Comparison of ENCODE assay signal across 17 cellular contexts in the genomic region with DNA sequence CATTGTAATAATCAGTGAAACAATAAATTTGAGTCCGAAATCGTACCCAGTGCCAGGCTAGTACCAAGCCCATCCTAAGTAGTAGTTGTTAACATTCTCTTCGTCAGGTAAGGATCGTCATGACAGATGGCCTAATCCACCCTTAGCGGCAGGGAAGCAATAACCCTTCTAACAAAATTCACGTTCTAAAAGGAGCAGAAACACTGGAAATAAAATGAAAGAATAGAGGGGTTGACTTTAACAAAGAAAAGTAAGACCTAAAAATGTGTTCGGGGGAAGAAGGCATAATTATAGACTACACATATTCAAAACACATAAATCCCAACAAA.
DNase-seq lines count a peak whose midpoint lies in the region; ATAC-seq, FAIRE-seq and TF ChIP-seq lines count a peak whose summit lies in the region.
"Had no signal": no experiment of that assay in that cellular context is flagged by ENCODE, and none has a peak within 500 bp of the region (broad histone marks: within the 10 kb centered on the region; RNA-seq: fewer than 3 reads in every experiment).

No MANE protein-coding gene starts in this region.

- H3K27ac Mint-ChIP-seq in glutamatergic neuron (ENCODE audit: unreplicated experiment): peak overlapping the region; percentile 65
- H3K27ac Mint-ChIP-seq in activated CD4-positive, alpha-beta memory T cell treated with anti-CD3 and anti-CD28 coated beads for 36 hours: no peak overlapping the region
- H3K27ac Mint-ChIP-seq: B cell; CD4-positive, alpha-beta memory T cell; HFFc6 had no signal

- TF ChIP-seq EP300 in HepG2 (IDR thresholded peaks at IDR 0.05; ENCODE audit: low read depth in 2 of 2, low read length in 2 of 2) (no peak), HepG2 (CRISPR knock-in tag; IDR thresholded peaks at IDR 0.05; ENCODE audit: borderline replicate concordance) (no peak)

- TF ChIP-seq POLR2A in HepG2 (IDR thresholded peaks at IDR 0.05; ENCODE audit: insufficient read depth in 1 of 2, low read depth in 2 of 2, low read length in 2 of 2): no peak

- intact Hi-C loops in HepG2 (cut with micrococcal nuclease; ENCODE audit: unreplicated experiment): loop anchor here (5.0 kb wide), 1 partner anchor 143 kb away; a partner anchor contains a TSS
- intact Hi-C loops in activated CD4-positive, alpha-beta memory T cell treated with anti-CD3 and anti-CD28 coated beads for 36 hours (cut with micrococcal nuclease): no loop called here

- H3K4me3 ChIP-seq in liver (ENCODE audit: low read depth in 1 of 3, low read length in 3 of 3): no peak overlapping the region
- no peak overlapping the region for H3K4me3 ChIP-seq in HepG2 (replicated peaks in 1 of 3; ENCODE audit: insufficient read depth in 1 of 3, low read depth in 2 of 3, low read length in 3 of 3)

- BruUV-seq in HepG2 (replicated peaks; lab: Mats Ljungman, UMichigan): no TSS peak

- H3K9ac ChIP-seq in liver (ENCODE audit: low read depth in 1 of 2, low read length in 2 of 2) (peak overlapping the region in 1 of 2 donors; percentile 92), HepG2 (ENCODE audit: insufficient read depth, low read depth, low read length) (no peak overlapping the region)

- CTCF ChIA-PET in HepG2 (lab: Yijun Ruan, JAX; ENCODE audit: low intra/inter-chr PET ratio, low total read pairs): no interaction called here
- CTCF ChIA-PET in activated CD4-positive, alpha-beta memory T cell treated with anti-CD3 and anti-CD28 coated beads for 36 hours (lab: Charles Lee): no interaction called here

- TF ChIP-seq RAD21 in liver (IDR thresholded peaks at IDR 0.05) (no peak), HepG2 (CRISPR knock-in tag; IDR thresholded peaks at IDR 0.05) (no peak)

- no peak for ATAC-seq in HepG2

- no peak for DNase-seq in HepG2 (ENCODE audit: low spot score)
- DNase-seq in glutamatergic neuron: no peak
- DNase-seq in NCI-H1694 treated with DMSO at 0.1 percent for 48 hours (lab: John Stamatoyannopoulos, UW): no peak
- DNase-seq in activated CD4-positive, alpha-beta memory T cell treated with anti-CD3 and anti-CD28 coated beads for 36 hours: no peak
- DNase-seq in NCI-H1048 (lab: John Stamatoyannopoulos, UW): no peak
- DNase-seq: CD4-positive, alpha-beta memory T cell; DND-41; GF-D8; HCEC 1CT; HFFc6 had no signal

- peaks cover 2% of the 10 kb centered on the region for H3K9me3 Mint-ChIP-seq in glutamatergic neuron (ENCODE audit: unreplicated experiment)
- no peaks in the 10 kb centered on the region for H3K9me3 Mint-ChIP-seq in activated CD4-positive, alpha-beta memory T cell treated with anti-CD3 and anti-CD28 coated beads for 36 hours
- H3K9me3 Mint-ChIP-seq: HFFc6 had no signal

- H2AFZ ChIP-seq in HepG2 (ENCODE audit: low read length): no peak overlapping the region

- no peaks in the 10 kb centered on the region for H3K27me3 ChIP-seq in liver (ENCODE audit: control insufficient read depth in 4 of 4, insufficient read depth in 4 of 4, low read length in 3 of 4)
- H3K27me3 ChIP-seq in HepG2 (ENCODE audit: control insufficient read depth in 1 of 2, insufficient read depth in 2 of 2, low read length in 2 of 2): no peaks in the 10 kb centered on the region

- no peak for FAIRE-seq in HepG2 (lab: Jason Lieb, UNC)
- FAIRE-seq: A204.1, GM19239, H1, HTR-8/SVneo had no signal

- peaks cover 2 to 29% (median 11%) of the 10 kb centered on the region in 4 donors for H3K4me1 ChIP-seq in liver (ENCODE audit: control insufficient read depth in 4 of 4, insufficient read depth in 4 of 4, low read length in 3 of 4)
- H3K4me1 ChIP-seq in HepG2 (ENCODE audit: insufficient read depth, low read length): peaks cover 70% of the 10 kb centered on the region

- H4K20me1 ChIP-seq in HepG2 (ENCODE audit: insufficient read depth, low read length): no peaks in the 10 kb centered on the region

- no peak overlapping the region for H3K4me3 Mint-ChIP-seq in glutamatergic neuron (ENCODE audit: unreplicated experiment)
- no peak overlapping the region for H3K4me3 Mint-ChIP-seq in activated CD4-positive, alpha-beta memory T cell treated with anti-CD3 and anti-CD28 coated beads for 36 hours
- H3K4me3 Mint-ChIP-seq: B cell; CD4-positive, alpha-beta memory T cell had no signal

- peaks cover 48% of the 10 kb centered on the region for H3K4me1 Mint-ChIP-seq in glutamatergic neuron (ENCODE audit: low read depth, unreplicated experiment)
- no peaks in the 10 kb centered on the region for H3K4me1 Mint-ChIP-seq in activated CD4-positive, alpha-beta memory T cell treated with anti-CD3 and anti-CD28 coated beads for 36 hours (ENCODE audit: low read depth)
- H3K4me1 Mint-ChIP-seq: B cell; CD4-positive, alpha-beta memory T cell had no signal

- H3K4me2 ChIP-seq in HepG2 (ENCODE audit: low read depth, low read length): no peak overlapping the region; the same call in 1 of the 2 replicates

- 85% methylated on average over 7 of the region's 7 CpGs for WGBS in liver
- 93% methylated on average over 7 of the region's 7 CpGs for WGBS in HepG2 (ENCODE audit: low lambda C conversion rate)

- H3K79me2 ChIP-seq in HepG2 (ENCODE audit: insufficient read depth, low read length): no peaks in the 10 kb centered on the region

- peak overlapping the region; percentile 77 to 90 for H3K27ac ChIP-seq in liver (ENCODE audit: low read depth in 1 of 2, low read length in 2 of 2)
- no peak overlapping the region for H3K27ac ChIP-seq in HepG2 (ENCODE audit: extremely low read length, insufficient read depth, low read length)
- peak overlapping the region; percentile 67 for H3K27ac ChIP-seq in VCaP

- H3K36me3 ChIP-seq in liver (ENCODE audit: control insufficient read depth in 4 of 4, insufficient read depth in 3 of 4, low read depth in 1 of 4, low read length in 3 of 4): no peaks in the 10 kb centered on the region
- no peaks in the 10 kb centered on the region for H3K36me3 ChIP-seq in HepG2 (replicated peaks in 1 of 2; ENCODE audit: control insufficient read depth in 1 of 2, insufficient read depth in 2 of 2, low read length in 2 of 2)

- H3K27me3 Mint-ChIP-seq in glutamatergic neuron (ENCODE audit: unreplicated experiment): no peaks in the 10 kb centered on the region
- peaks cover 2% of the 10 kb centered on the region for H3K27me3 Mint-ChIP-seq in activated CD4-positive, alpha-beta memory T cell treated with anti-CD3 and anti-CD28 coated beads for 36 hours
- H3K27me3 Mint-ChIP-seq: B cell had no signal

- no peak for TF ChIP-seq CTCF in liver (IDR thresholded peaks at IDR 0.05; ENCODE audit: low read depth, low read length, missing input control)
- no peak for TF ChIP-seq CTCF in HepG2 (CRISPR knock-in tag; IDR thresholded peaks at IDR 0.05)
- no peak for TF ChIP-seq CTCF in VCaP (conservative IDR thresholded peaks at IDR 0.05)
- TF ChIP-seq CTCF in glutamatergic neuron (IDR thresholded peaks at IDR 0.05; ENCODE audit: partially characterized antibody, unreplicated experiment): no peak

- in situ Hi-C loops in HepG2 (cut with HindIII; ENCODE audit: extremely low pct_ligation_motif_present, low pct_unique_long_range_greater_than_20kb): loop anchor here (10.0 kb wide), 1 partner anchor 140 kb away; a partner anchor contains a TSS

- POLR2A ChIA-PET in HepG2 (lab: Yijun Ruan, JAX): no interaction called here
- POLR2A ChIA-PET in activated CD4-positive, alpha-beta memory T cell treated with anti-CD3 and anti-CD28 coated beads for 36 hours (lab: Charles Lee): no interaction called here

- H3K9me3 ChIP-seq in liver (ENCODE audit: control insufficient read depth in 4 of 4, low read length in 3 of 4) (no peaks in the 10 kb centered on the region), HepG2 (ENCODE audit: low read length) (no peaks in the 10 kb centered on the region)

- H3K36me3 Mint-ChIP-seq in glutamatergic neuron (ENCODE audit: unreplicated experiment): no peaks in the 10 kb centered on the region
- no peaks in the 10 kb centered on the region for H3K36me3 Mint-ChIP-seq in activated CD4-positive, alpha-beta memory T cell treated with anti-CD3 and anti-CD28 coated beads for 36 hours
- H3K36me3 Mint-ChIP-seq: CD4-positive, alpha-beta memory T cell had no signal

TF ChIP-seq in liver, 16 proteins besides CTCF, POLR2A, EP300 and RAD21 (continues in another document):
- TF ChIP-seq GABPA (IDR thresholded peaks at IDR 0.05 in 1 of 2, conservative IDR thresholded peaks at IDR 0.05 in 1 of 2): no peak
- no peak for TF ChIP-seq EGR1 (IDR thresholded peaks at IDR 0.05; ENCODE audit: low read depth in 2 of 2)
- TF ChIP-seq FOXA2 (IDR thresholded peaks at IDR 0.05): no peak
- no peak for TF ChIP-seq HNF4A (conservative IDR thresholded peaks at IDR 0.05)
- TF ChIP-seq, protein P1, sequence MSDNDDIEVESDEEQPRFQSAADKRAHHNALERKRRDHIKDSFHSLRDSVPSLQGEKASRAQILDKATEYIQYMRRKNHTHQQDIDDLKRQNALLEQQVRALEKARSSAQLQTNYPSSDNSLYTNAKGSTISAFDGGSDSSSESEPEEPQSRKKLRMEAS (IDR thresholded peaks at IDR 0.05): no peak

TF ChIP-seq in HepG2, 621 proteins besides CTCF, POLR2A, EP300 and RAD21:
- no peak for TF ChIP-seq TRIM24 (CRISPR knock-in tag; IDR thresholded peaks at IDR 0.05)
- TF ChIP-seq ZSCAN30 (CRISPR knock-in tag; IDR thresholded peaks at IDR 0.05): no peak
- TF ChIP-seq, protein P2, sequence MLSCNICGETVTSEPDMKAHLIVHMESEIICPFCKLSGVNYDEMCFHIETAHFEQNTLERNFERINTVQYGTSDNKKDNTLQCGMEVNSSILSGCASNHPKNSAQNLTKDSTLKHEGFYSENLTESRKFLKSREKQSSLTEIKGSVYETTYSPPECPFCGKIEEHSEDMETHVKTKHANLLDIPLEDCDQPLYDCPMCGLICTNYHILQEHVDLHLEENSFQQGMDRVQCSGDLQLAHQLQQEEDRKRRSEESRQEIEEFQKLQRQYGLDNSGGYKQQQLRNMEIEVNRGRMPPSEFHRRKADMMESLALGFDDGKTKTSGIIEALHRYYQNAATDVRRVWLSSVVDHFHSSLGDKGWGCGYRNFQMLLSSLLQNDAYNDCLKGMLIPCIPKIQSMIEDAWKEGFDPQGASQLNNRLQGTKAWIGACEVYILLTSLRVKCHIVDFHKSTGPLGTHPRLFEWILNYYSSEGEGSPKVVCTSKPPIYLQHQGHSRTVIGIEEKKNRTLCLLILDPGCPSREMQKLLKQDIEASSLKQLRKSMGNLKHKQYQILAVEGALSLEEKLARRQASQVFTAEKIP (CRISPR knock-in tag; IDR thresholded peaks at IDR 0.05; ENCODE audit: borderline replicate concordance): no peak
- TF ChIP-seq SMAD1 (CRISPR knock-in tag; IDR thresholded peaks at IDR 0.05; ENCODE audit: borderline replicate concordance, low read depth): no peak
- TF ChIP-seq RBFOX2 (IDR thresholded peaks at IDR 0.05; ENCODE audit: low read depth, low read length): no peak
